ENCODE assay signal across 18 cellular contexts in the genomic region with DNA sequence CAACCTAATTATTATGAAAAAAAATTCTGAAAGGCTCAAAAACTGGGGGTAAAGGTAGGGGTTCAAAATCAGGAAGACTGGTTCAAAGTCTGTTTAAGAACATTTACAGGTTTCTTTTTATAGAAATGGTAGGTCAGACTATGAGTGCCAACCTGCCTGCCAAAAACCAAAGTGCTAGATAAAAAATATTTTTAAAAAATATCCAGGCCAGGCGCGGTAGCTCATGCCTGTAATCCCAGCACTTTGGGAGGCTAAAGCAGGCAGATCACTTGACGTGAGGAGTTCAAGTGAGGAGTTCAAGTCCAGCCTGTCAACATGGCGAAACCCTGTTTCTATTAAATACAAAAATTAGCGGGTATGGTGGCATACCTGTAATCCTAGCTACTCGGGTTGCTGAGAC.
DNase-seq lines count a peak whose midpoint lies in the region; ATAC-seq and TF ChIP-seq lines count a peak whose summit lies in the region.
"Had no signal": no experiment of that assay in that cellular context is flagged by ENCODE, and none has a peak within 500 bp of the region (broad histone marks: within the 10 kb centered on the region; RNA-seq: fewer than 3 reads in every experiment).

No MANE protein-coding gene starts in this region.

- TF ChIP-seq POLR2A in esophagus muscularis mucosa (IDR thresholded peaks at IDR 0.05; ENCODE audit: low read depth): no peak

- H3K27me3 Mint-ChIP-seq in activated T-cell treated with anti-CD3 and anti-CD28 coated beads, Interleukin-2, amount 50 U/mL, for 24 hours: no peaks in the 10 kb centered on the region
- no peaks in the 10 kb centered on the region for H3K27me3 Mint-ChIP-seq in CD14-positive monocyte (ENCODE audit: low read depth in 3 of 3)
- H3K27me3 Mint-ChIP-seq: B cell; CD4-positive, alpha-beta memory T cell had no signal

- peaks cover 6% of the 10 kb centered on the region for H3K9me3 Mint-ChIP-seq in activated T-cell treated with anti-CD3 and anti-CD28 coated beads, Interleukin-2, amount 50 U/mL, for 24 hours
- H3K9me3 Mint-ChIP-seq in CD14-positive monocyte: peaks cover 0 to 4% (median 0%) of the 10 kb centered on the region in 7 donors
- H3K9me3 Mint-ChIP-seq: CD4-positive, alpha-beta memory T cell had no signal

- H3K4me3 ChIP-seq in esophagus muscularis mucosa (no peak overlapping the region), right cardiac atrium (ENCODE audit: low read length) (no peak overlapping the region), subcutaneous abdominal adipose tissue (ENCODE audit: low read depth in 1 of 5, low read length in 5 of 5) (no peak overlapping the region)
- H3K4me3 ChIP-seq: HAP-1, Peyer's patch had no signal

- H3K9me3 ChIP-seq in esophagus muscularis mucosa (no peaks in the 10 kb centered on the region), right cardiac atrium (ENCODE audit: control insufficient read depth, low read length) (no peaks in the 10 kb centered on the region), subcutaneous abdominal adipose tissue (ENCODE audit: control insufficient read depth in 5 of 5, low read length in 5 of 5) (no peaks in the 10 kb centered on the region)
- H3K9me3 ChIP-seq: HAP-1, Peyer's patch had no signal

- H3K27ac ChIP-seq in esophagus muscularis mucosa (replicated peaks in 1 of 4) (peak overlapping the region; percentile 43 to 71 (median 60)), right cardiac atrium (ENCODE audit: low read length) (no peak overlapping the region), subcutaneous abdominal adipose tissue (ENCODE audit: low read depth, low read length) (peak overlapping the region; percentile 27)
- H3K27ac ChIP-seq: 22Rv1, Peyer's patch had no signal

- H3K9ac ChIP-seq in subcutaneous abdominal adipose tissue (ENCODE audit: low read length in 5 of 5): peak overlapping the region in 1 of 5 donors; percentile 1

- H3K27ac Mint-ChIP-seq in activated T-cell treated with anti-CD3 and anti-CD28 coated beads, Interleukin-2, amount 50 U/mL, for 24 hours: peak overlapping the region; percentile 33
- H3K27ac Mint-ChIP-seq in CD14-positive monocyte: peak overlapping the region in 1 of 7 donors; percentile 31
- H3K27ac Mint-ChIP-seq: B cell had no signal

- ATAC-seq in right cardiac atrium: peak; percentile 43 to 54

- H3K4me1 ChIP-seq in esophagus muscularis mucosa (peaks cover 34 to 73% (median 72%) of the 10 kb centered on the region in 4 donors), right cardiac atrium (ENCODE audit: control insufficient read depth, insufficient read depth, low read length) (peaks cover 4% of the 10 kb centered on the region), subcutaneous abdominal adipose tissue (ENCODE audit: control insufficient read depth in 5 of 5, insufficient read depth in 5 of 5, low read length in 5 of 5) (peaks cover 0 to 22% (median 4%) of the 10 kb centered on the region in 5 donors)
- H3K4me1 ChIP-seq: HAP-1, Peyer's patch had no signal

- DNase-seq in activated T-cell treated with anti-CD3 and anti-CD28 coated beads, Interleukin-2, amount 50 U/mL, for 24 hours: no peak
- DNase-seq in activated T-cell treated with anti-CD3 and anti-CD28 coated beads for 4 hours: no peak
- DNase-seq in esophagus muscularis mucosa (ENCODE audit: extremely low spot score): no peak
- peak in 2 of 3 donors; percentile 46 to 52 for DNase-seq in right cardiac atrium
- DNase-seq in SW480 (ENCODE audit: low spot score): no peak
- DNase-seq in HT-29 (ENCODE audit: low spot score): no peak
- no peak for DNase-seq in CD14-positive monocyte (ENCODE audit: low spot score)
- DNase-seq: CD4-positive, alpha-beta memory T cell; IMR-90; NCI-H187; NCI-H226; NCI-H524 treated with DMSO at 0.1 percent for 48 hours; Peyer's patch; SHP77 treated with DMSO at 0.1 percent for 48 hours had no signal

- no peaks in the 10 kb centered on the region for H3K27me3 ChIP-seq in esophagus muscularis mucosa
- no peaks in the 10 kb centered on the region for H3K27me3 ChIP-seq in right cardiac atrium (ENCODE audit: control insufficient read depth, insufficient read depth)
- H3K27me3 ChIP-seq in subcutaneous abdominal adipose tissue (ENCODE audit: control insufficient read depth in 5 of 5, insufficient read depth in 4 of 5, low read length in 5 of 5): no peaks in the 10 kb centered on the region
- H3K27me3 ChIP-seq: Peyer's patch had no signal

- H3K36me3 ChIP-seq in esophagus muscularis mucosa (no peaks in the 10 kb centered on the region), subcutaneous abdominal adipose tissue (ENCODE audit: control insufficient read depth in 5 of 5, insufficient read depth in 5 of 5, low read length in 5 of 5) (peaks cover 0 to 7% (median 3%) of the 10 kb centered on the region in 5 donors)
- H3K36me3 ChIP-seq: HAP-1, Peyer's patch had no signal

- H3K36me3 Mint-ChIP-seq in activated T-cell treated with anti-CD3 and anti-CD28 coated beads, Interleukin-2, amount 50 U/mL, for 24 hours (ENCODE audit: low read depth): peaks cover 60% of the 10 kb centered on the region
- peaks cover 28 to 34% of the 10 kb centered on the region in 2 donors for H3K36me3 Mint-ChIP-seq in CD14-positive monocyte

- intact Hi-C loops in esophagus muscularis mucosa (cut with DNase I): no loop called here
- intact Hi-C loops in right cardiac atrium (cut with DNase I): no loop called here
- intact Hi-C loops in CD14-positive monocyte (cut with micrococcal nuclease): no loop called here

- H3K4me3 Mint-ChIP-seq in activated T-cell treated with anti-CD3 and anti-CD28 coated beads, Interleukin-2, amount 50 U/mL, for 24 hours: no peak overlapping the region
- H3K4me3 Mint-ChIP-seq in CD14-positive monocyte: no peak overlapping the region
- H3K4me3 Mint-ChIP-seq: B cell; CD4-positive, alpha-beta memory T cell had no signal

- no peak for TF ChIP-seq EP300 in esophagus muscularis mucosa (IDR thresholded peaks at IDR 0.05)

- 76% methylated on average over 6 of the region's 6 CpGs for WGBS in esophagus muscularis mucosa
- WGBS in right cardiac atrium: 60% methylated on average over 6 of the region's 6 CpGs

- H3K4me1 Mint-ChIP-seq in activated T-cell treated with anti-CD3 and anti-CD28 coated beads, Interleukin-2, amount 50 U/mL, for 24 hours (ENCODE audit: low read depth): peaks cover 52% of the 10 kb centered on the region
- peaks cover 9% of the 10 kb centered on the region for H3K4me1 Mint-ChIP-seq in CD14-positive monocyte

- TF ChIP-seq CTCF in esophagus muscularis mucosa (IDR thresholded peaks at IDR 0.05) (no peak), CD14-positive monocyte (IDR thresholded peaks at IDR 0.05) (no peak)

Comparison
In these comparisons a context has a peak if more than half of its experiments do, and no peak if none do; other contexts are left out.
1. DNase-seq: peak in right cardiac atrium (2 of 3); none in activated T-cell treated with anti-CD3 and anti-CD28 coated beads, Interleukin-2, amount 50 U/mL, for 24 hours (single experiment), activated T-cell treated with anti-CD3 and anti-CD28 coated beads for 4 hours (single experiment), esophagus muscularis mucosa (single experiment), SW480 (single experiment), HT-29 (single experiment) and CD14-positive monocyte (single experiment).